In the genomic region with DNA sequence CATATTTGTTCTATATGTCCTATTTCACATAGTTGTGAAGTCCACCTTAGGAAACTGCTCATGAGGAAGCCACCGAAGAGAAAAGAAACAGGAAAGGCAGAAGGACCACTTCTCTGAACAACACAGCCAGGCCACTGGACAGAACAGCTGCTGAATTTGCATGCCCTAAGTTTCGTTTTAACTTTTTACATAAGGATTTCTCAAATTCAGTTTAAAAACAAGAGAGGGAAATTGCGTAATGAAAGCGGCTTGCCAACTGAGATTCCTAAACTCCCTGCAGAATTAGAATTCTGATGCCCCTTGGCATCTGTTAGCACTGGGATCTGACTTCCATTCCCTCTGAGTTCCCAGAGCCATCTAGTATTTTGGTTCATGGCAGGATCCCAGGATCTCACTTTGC, we compare ENCODE assay signal across 13 cellular contexts. TPM values are rescaled to one million over a fixed set of nuclear protein-coding genes. Genes with fewer than 3 reads are reported as not detected.
A peak's percentile ranks its signal among the peaks of the same experiment; 100 is the strongest.
DNase-seq lines count a peak whose midpoint lies in the region; ATAC-seq and TF ChIP-seq lines count a peak whose summit lies in the region.
"Had no signal": no experiment of that assay in that cellular context is flagged by ENCODE, and none has a peak within 500 bp of the region (broad histone marks: within the 10 kb centered on the region; RNA-seq: fewer than 3 reads in every experiment).

No MANE protein-coding gene starts in this region.

- BruUV-seq in IMR-90 (replicated peaks; lab: Mats Ljungman, UMichigan): no TSS peak

- 75% methylated on average over 2 of the region's 4 CpGs; no CpG with 5 or more reads in 1 of the 2 experiments for WGBS in IMR-90 (ENCODE audit: extremely low coverage in 2 of 2, insufficient read length in 1 of 2), 2 experiments
- WGBS in right lobe of liver (ENCODE audit: insufficient coverage, low coverage, low lambda C conversion rate, missing lambda C conversion rate): 23% methylated on average over 4 of the region's 4 CpGs
- 19 to 30% methylated on average over 4 of the region's 4 CpGs for WGBS in tibial nerve, 2 donors

- H2BK120ac ChIP-seq in IMR-90 (ENCODE audit: low read depth, low read length): peak overlapping the region; percentile 25; the same call in 1 of the 2 replicates

- peak overlapping the region; percentile 77 for H4K5ac ChIP-seq in IMR-90 (ENCODE audit: low read depth, low read length)

- H2AFZ ChIP-seq in IMR-90 (replicated peaks; ENCODE audit: low read length, poor library complexity): no peak overlapping the region
- H2AFZ ChIP-seq: hepatocyte had no signal

- H3K36me3 ChIP-seq in IMR-90 (ENCODE audit: control insufficient read depth, insufficient read depth, low read length): no peaks in the 10 kb centered on the region
- H3K36me3 ChIP-seq in right lobe of liver: no peaks in the 10 kb centered on the region
- no peaks in the 10 kb centered on the region for H3K36me3 ChIP-seq in tibial nerve
- H3K36me3 ChIP-seq: cardiac muscle cell had no signal

- no peaks in the 10 kb centered on the region for H3K27me3 ChIP-seq in IMR-90 (ENCODE audit: control insufficient read depth, insufficient read depth, low read length)
- H3K27me3 ChIP-seq in right lobe of liver: no peaks in the 10 kb centered on the region
- no peaks in the 10 kb centered on the region for H3K27me3 ChIP-seq in tibial nerve
- H3K27me3 ChIP-seq in CD4-positive, alpha-beta T cell (ENCODE audit: control insufficient read depth, insufficient read depth, low read length): peaks cover 7% of the 10 kb centered on the region

- no peak overlapping the region for H3K27ac Mint-ChIP-seq in CD4-positive, alpha-beta T cell
- H3K27ac Mint-ChIP-seq: naive thymus-derived CD4-positive, alpha-beta T cell had no signal

- H3K4me3 ChIP-seq in IMR-90 (ENCODE audit: insufficient read depth, low read depth, low read length) (no peak overlapping the region), right lobe of liver (no peak overlapping the region), tibial nerve (no peak overlapping the region)
- H3K4me3 ChIP-seq: cardiac muscle cell, hepatocyte had no signal

- H3K4me1 ChIP-seq in IMR-90 (ENCODE audit: control insufficient read depth, insufficient read depth, low read length): peaks cover 9% of the 10 kb centered on the region; the same call in 1 of the 2 replicates
- H3K4me1 ChIP-seq in right lobe of liver: no peaks in the 10 kb centered on the region
- peaks cover 0 to 49% (median 15%) of the 10 kb centered on the region in 4 donors for H3K4me1 ChIP-seq in tibial nerve

- no peak for TF ChIP-seq CTCF in IMR-90 (conservative IDR thresholded peaks at IDR 0.05; ENCODE audit: low read depth, low read length)
- TF ChIP-seq CTCF in right lobe of liver (IDR thresholded peaks at IDR 0.05): no peak
- no peak for TF ChIP-seq CTCF in tibial nerve (IDR thresholded peaks at IDR 0.05)
- no peak for TF ChIP-seq CTCF in CD4-positive, alpha-beta T cell (IDR thresholded peaks at IDR 0.05)

- H2BK5ac ChIP-seq in IMR-90 (ENCODE audit: low read depth, low read length, poor library complexity, severe bottlenecking): peak overlapping the region; percentile 37

- H4K8ac ChIP-seq in IMR-90 (ENCODE audit: low read depth in 2 of 2, low read length in 2 of 2): peak overlapping the region in 1 of 2 experiments; percentile 17; a peak in 1 of 4 replicates

- H2AK9ac ChIP-seq in IMR-90 (replicated peaks; ENCODE audit: low read depth, low read length, poor library complexity): no peak overlapping the region

- H3K36me3 Mint-ChIP-seq in CD4-positive, alpha-beta T cell (ENCODE audit: low read depth): no peaks in the 10 kb centered on the region
- H3K36me3 Mint-ChIP-seq: naive thymus-derived CD4-positive, alpha-beta T cell had no signal

- H3K4me2 ChIP-seq in IMR-90 (ENCODE audit: low read depth, low read length): peak overlapping the region; percentile 70
- H3K4me2 ChIP-seq: hepatocyte had no signal

- in situ Hi-C loops in IMR-90 (cut with MboI; ENCODE audit: low sequenced_read_pairs): no loop called here
- in situ Hi-C loops in G401 (cut with HindIII; ENCODE audit: low sequenced_read_pairs): no loop called here

- H3K9me3 ChIP-seq in IMR-90 (ENCODE audit: control insufficient read depth, insufficient read depth, low read length) (no peaks in the 10 kb centered on the region), right lobe of liver (no peaks in the 10 kb centered on the region), tibial nerve (no peaks in the 10 kb centered on the region)
- H3K9me3 ChIP-seq in CD4-positive, alpha-beta T cell (ENCODE audit: control insufficient read depth, low read length): no peaks in the 10 kb centered on the region

- no peak overlapping the region for H3K14ac ChIP-seq in IMR-90 (replicated peaks; ENCODE audit: low read depth, low read length)

- intact Hi-C loops in IMR-90 (cut with micrococcal nuclease) (loop anchor here (2.0 to 5.0 kb wide), 2 partner anchors 38 to 47 kb away; no protein-coding TSS in a partner anchor), right lobe of liver (cut with DNase I) (no loop called here)
- intact Hi-C loops in CD4-positive, alpha-beta T cell (cut with DNase I, micrococcal nuclease): no loop called here

- CTCF ChIA-PET in IMR-90 (lab: Yijun Ruan, JAX): no interaction called here
- CTCF ChIA-PET in CD4-positive, alpha-beta T cell (lab: Charles Lee): no interaction called here

- peak overlapping the region; percentile 81; the same call in 1 of the 2 replicates for H3K18ac ChIP-seq in IMR-90 (ENCODE audit: low read depth, low read length)

- H4K91ac ChIP-seq in IMR-90 (ENCODE audit: insufficient read depth, low read depth, low read length): peak overlapping the region; percentile 16; the same call in 1 of the 2 replicates

- H4K20me1 ChIP-seq in IMR-90 (ENCODE audit: insufficient read depth, low read length): no peaks in the 10 kb centered on the region

- no peaks in the 10 kb centered on the region for H3K4me1 Mint-ChIP-seq in CD4-positive, alpha-beta T cell (ENCODE audit: low read depth)

- no peak overlapping the region for H2BK15ac ChIP-seq in IMR-90 (ENCODE audit: low read depth, low read length)

- no peak overlapping the region for H3K4me3 Mint-ChIP-seq in CD4-positive, alpha-beta T cell
- H3K4me3 Mint-ChIP-seq: activated T-cell treated with anti-CD3 and anti-CD28 coated beads, Interleukin-2, amount 50 U/mL, for 4 hours; naive thymus-derived CD4-positive, alpha-beta T cell had no signal

- peak; percentile 52 for DNase-seq in IMR-90
- peak; percentile 78 for DNase-seq in dedifferentiated amniotic fluid mesenchymal stem cell (ENCODE audit: extremely low spot score)
- no peak for DNase-seq in right lobe of liver
- DNase-seq in tibial nerve (ENCODE audit: low spot score in 2 of 2): peak; percentile 17 to 57
- DNase-seq in G401 (ENCODE audit: low spot score): no peak
- no peak for DNase-seq in CD4-positive, alpha-beta T cell
- DNase-seq in foreskin melanocyte: no peak
- DNase-seq: activated T-cell treated with anti-CD3 and anti-CD28 coated beads, Interleukin-2, amount 50 U/mL, for 4 hours; naive thymus-derived CD4-positive, alpha-beta T cell had no signal

- H3K56ac ChIP-seq in IMR-90 (ENCODE audit: extremely low read depth, insufficient read depth, low read length): no peak overlapping the region

- H3K79me1 ChIP-seq in IMR-90 (ENCODE audit: low read depth in 1 of 2, low read length in 2 of 2): no peaks in the 10 kb centered on the region

- POLR2A ChIA-PET in IMR-90 (lab: Charles Lee; ENCODE audit: unreplicated experiment): no interaction called here
- POLR2A ChIA-PET in CD4-positive, alpha-beta T cell (lab: Charles Lee): no interaction called here

- ATAC-seq in IMR-90 (ENCODE audit: low read depth) (peak; percentile 65), right lobe of liver (peak in 3 of 4 donors; percentile 28 to 59 (median 29))
- ATAC-seq in CD4-positive, alpha-beta T cell (ENCODE audit: poor library complexity): no peak
- ATAC-seq: activated T-cell treated with anti-CD3 and anti-CD28 coated beads, Interleukin-2, amount 50 U/mL, for 4 hours; naive thymus-derived CD4-positive, alpha-beta T cell; Panc1 had no signal

- H3K27ac ChIP-seq in IMR-90 (ENCODE audit: insufficient read depth, low read length) (peak overlapping the region; percentile 66; the same call in 1 of the 2 replicates), right lobe of liver (no peak overlapping the region), tibial nerve (peak overlapping the region in 3 of 4 donors; percentile 17 to 63 (median 57))
- H3K27ac ChIP-seq in CD4-positive, alpha-beta T cell (ENCODE audit: low read depth, low read length): no peak overlapping the region
- H3K27ac ChIP-seq: cardiac muscle cell, hepatocyte had no signal

- peak; percentile 41 to 90 for TF ChIP-seq EP300 in tibial nerve (IDR thresholded peaks at IDR 0.05)

- no peaks in the 10 kb centered on the region for H3K9me3 Mint-ChIP-seq in CD4-positive, alpha-beta T cell
- H3K9me3 Mint-ChIP-seq: activated T-cell treated with anti-CD3 and anti-CD28 coated beads, Interleukin-2, amount 50 U/mL, for 4 hours; naive thymus-derived CD4-positive, alpha-beta T cell had no signal

- peak overlapping the region; percentile 36; the same call in 1 of the 2 replicates for H2BK20ac ChIP-seq in IMR-90 (ENCODE audit: low read depth, low read length)

- TF ChIP-seq RAD21 in IMR-90 (IDR thresholded peaks at IDR 0.05; ENCODE audit: low read length): no peak

- no peak for TF ChIP-seq POLR2A in IMR-90 (IDR thresholded peaks at IDR 0.05; ENCODE audit: low read depth, low read length)
- TF ChIP-seq POLR2A in right lobe of liver (IDR thresholded peaks at IDR 0.05): no peak
- no peak for TF ChIP-seq POLR2A in tibial nerve (IDR thresholded peaks at IDR 0.05)

- peak overlapping the region; percentile 21; the same call in 1 of the 2 replicates for H3K4ac ChIP-seq in IMR-90 (ENCODE audit: low read depth, low read length)

- no peak overlapping the region for H3K9ac ChIP-seq in IMR-90 (ENCODE audit: low read depth, low read length)

- no peaks in the 10 kb centered on the region for H3K9me1 ChIP-seq in IMR-90 (ENCODE audit: insufficient read depth, low read length)

- no peak overlapping the region for H2AK5ac ChIP-seq in IMR-90 (ENCODE audit: low read depth, low read length)

- dilution Hi-C loops in IMR-90 (cut with HindIII; ENCODE audit: low sequenced_read_pairs, unreplicated experiment): no loop called here

- H3K27me3 Mint-ChIP-seq in CD4-positive, alpha-beta T cell: peaks cover 35% of the 10 kb centered on the region

- no peak overlapping the region for H3K23ac ChIP-seq in IMR-90 (ENCODE audit: low read depth, low read length)

RNA-seq across cellular contexts. Expression of a gene that starts 5.0 kb away (rescaled TPM):
- total RNA-seq in IMR-90 (2012; rRNA removed): not detected in 2 replicates
- polyA plus RNA-seq in IMR-90 (2012; rRNA removed): not detected in 2 replicates
- polyA plus RNA-seq in IMR-90 (2012; cell fraction: cytosol; rRNA removed): not detected in 2 replicates
- not detected in 2 replicates for polyA plus RNA-seq in IMR-90 (2012; cell fraction: nucleus; rRNA removed; ENCODE audit: low replicate concordance)
- total RNA-seq in right lobe of liver: under 1 TPM in 1 of 6 experiments, not detected in 5; 0.69 TPM
- not detected for total RNA-seq in tibial nerve
- total RNA-seq in G401 (2014; rRNA removed; shearing (Covaris generic)): not detected in 2 replicates
- total RNA-seq in CD4-positive, alpha-beta T cell: not detected
- total RNA-seq: activated T-cell treated with anti-CD3 and anti-CD28 coated beads, Interleukin-2, amount 50 U/mL, for 4 hours; cardiac muscle cell; Daoy; hepatocyte; naive thymus-derived CD4-positive, alpha-beta T cell had no signal
- polyA plus RNA-seq: cardiac muscle cell; naive thymus-derived CD4-positive, alpha-beta T cell had no signal

RNA-seq across cellular contexts. Expression of a gene that starts 28.7 kb away (rescaled TPM):
- total RNA-seq in IMR-90 (2012; rRNA removed): not detected in 2 replicates
- polyA plus RNA-seq in IMR-90 (2012; rRNA removed): not detected in 2 replicates
- not detected in 2 replicates for polyA plus RNA-seq in IMR-90 (2012; cell fraction: cytosol; rRNA removed)
- not detected in 2 replicates for polyA plus RNA-seq in IMR-90 (2012; cell fraction: nucleus; rRNA removed; ENCODE audit: low replicate concordance)
- under 1 TPM in 1 of 6 experiments, not detected in 5; 0.55 TPM for total RNA-seq in right lobe of liver
- 1 to 10 TPM in 1 of 4 donors, not detected in 3; 3.9 TPM for total RNA-seq in tibial nerve
- not detected in 2 replicates for total RNA-seq in G401 (2014; rRNA removed; shearing (Covaris generic))
- not detected for total RNA-seq in CD4-positive, alpha-beta T cell
- total RNA-seq: activated T-cell treated with anti-CD3 and anti-CD28 coated beads, Interleukin-2, amount 50 U/mL, for 4 hours; cardiac muscle cell; Daoy; hepatocyte; naive thymus-derived CD4-positive, alpha-beta T cell had no signal
- polyA plus RNA-seq: cardiac muscle cell; naive thymus-derived CD4-positive, alpha-beta T cell had no signal

RNA-seq across cellular contexts. Expression of a gene that starts 42.0 kb away (rescaled TPM):
- 0.18 TPM in 1 of 2 replicates, not detected in the other for total RNA-seq in IMR-90 (2012; rRNA removed)
- polyA plus RNA-seq in IMR-90 (2012; rRNA removed): not detected in 2 replicates
- not detected in 2 replicates for polyA plus RNA-seq in IMR-90 (2012; cell fraction: cytosol; rRNA removed)
- not detected in 2 replicates for polyA plus RNA-seq in IMR-90 (2012; cell fraction: nucleus; rRNA removed; ENCODE audit: low replicate concordance)
- under 1 TPM in 1 of 6 experiments, not detected in 5; 0.27 TPM for total RNA-seq in right lobe of liver
- 100 to 1,000 TPM in 1 of 4 donors, 10 to 100 TPM in 3; 35.2 to 307 (median 45.8) TPM for total RNA-seq in tibial nerve
- not detected in 2 replicates for total RNA-seq in G401 (2014; rRNA removed; shearing (Covaris generic))
- not detected for total RNA-seq in CD4-positive, alpha-beta T cell
- total RNA-seq: activated T-cell treated with anti-CD3 and anti-CD28 coated beads, Interleukin-2, amount 50 U/mL, for 4 hours; cardiac muscle cell; Daoy; hepatocyte; naive thymus-derived CD4-positive, alpha-beta T cell had no signal
- polyA plus RNA-seq: cardiac muscle cell; hepatocyte; naive thymus-derived CD4-positive, alpha-beta T cell had no signal

RNA-seq across cellular contexts. Expression of a gene that starts 44.3 kb away (rescaled TPM):
- 0.18 and 0.28 TPM in 2 replicates for total RNA-seq in IMR-90 (2012; rRNA removed)
- 0.24 and 0.58 TPM in 2 replicates for polyA plus RNA-seq in IMR-90 (2012; rRNA removed)
- 0.15 and 0.27 TPM in 2 replicates for polyA plus RNA-seq in IMR-90 (2012; cell fraction: cytosol; rRNA removed)
- polyA plus RNA-seq in IMR-90 (2012; cell fraction: nucleus; rRNA removed; ENCODE audit: low replicate concordance): not detected in 2 replicates
- total RNA-seq in right lobe of liver: not detected
- total RNA-seq in tibial nerve: not detected
- total RNA-seq in G401 (2014; rRNA removed; shearing (Covaris generic)): not detected in 2 replicates
- total RNA-seq in CD4-positive, alpha-beta T cell: not detected
- total RNA-seq: activated T-cell treated with anti-CD3 and anti-CD28 coated beads, Interleukin-2, amount 50 U/mL, for 4 hours; cardiac muscle cell; hepatocyte; naive thymus-derived CD4-positive, alpha-beta T cell had no signal
- polyA plus RNA-seq: cardiac muscle cell; naive thymus-derived CD4-positive, alpha-beta T cell had no signal

RNA-seq across cellular contexts. Expression of a gene that starts 48.8 kb away (rescaled TPM):
- total RNA-seq in IMR-90 (2012; rRNA removed): not detected in 2 replicates
- not detected in 2 replicates for polyA plus RNA-seq in IMR-90 (2012; rRNA removed)
- not detected in 2 replicates for polyA plus RNA-seq in IMR-90 (2012; cell fraction: cytosol; rRNA removed)
- not detected in 2 replicates for polyA plus RNA-seq in IMR-90 (2012; cell fraction: nucleus; rRNA removed; ENCODE audit: low replicate concordance)
- total RNA-seq in right lobe of liver: not detected
- not detected for total RNA-seq in tibial nerve
- total RNA-seq in G401 (2014; rRNA removed; shearing (Covaris generic)): not detected in 2 replicates
- total RNA-seq in CD4-positive, alpha-beta T cell: not detected
- total RNA-seq: cardiac muscle cell, Daoy, hepatocyte had no signal
- polyA plus RNA-seq: cardiac muscle cell; hepatocyte; naive thymus-derived CD4-positive, alpha-beta T cell had no signal

Comparison
In these comparisons a context has a peak if more than half of its experiments do, and no peak if none do; other contexts are left out.
1. DNase-seq: peak in IMR-90 (single experiment), dedifferentiated amniotic fluid mesenchymal stem cell (single experiment) and tibial nerve (2 of 2); none in right lobe of liver (0 of 3), G401 (single experiment), CD4-positive, alpha-beta T cell (0 of 10) and foreskin melanocyte (single experiment).
2. H3K27ac ChIP-seq: peak in IMR-90 (single experiment) and tibial nerve (3 of 4); none in right lobe of liver (0 of 3) and CD4-positive, alpha-beta T cell (single experiment).
3. RNA of a gene that starts 42.0 kb away (total RNA-seq): 35.2 to 307 TPM in tibial nerve; 0.18 TPM in IMR-90, 0.27 TPM in right lobe of liver, not detected in G401 and not detected in CD4-positive, alpha-beta T cell; every median in the first group is over 10 times any median in the second.